ENCODE assay signal across 27 cellular contexts in the genomic region with DNA sequence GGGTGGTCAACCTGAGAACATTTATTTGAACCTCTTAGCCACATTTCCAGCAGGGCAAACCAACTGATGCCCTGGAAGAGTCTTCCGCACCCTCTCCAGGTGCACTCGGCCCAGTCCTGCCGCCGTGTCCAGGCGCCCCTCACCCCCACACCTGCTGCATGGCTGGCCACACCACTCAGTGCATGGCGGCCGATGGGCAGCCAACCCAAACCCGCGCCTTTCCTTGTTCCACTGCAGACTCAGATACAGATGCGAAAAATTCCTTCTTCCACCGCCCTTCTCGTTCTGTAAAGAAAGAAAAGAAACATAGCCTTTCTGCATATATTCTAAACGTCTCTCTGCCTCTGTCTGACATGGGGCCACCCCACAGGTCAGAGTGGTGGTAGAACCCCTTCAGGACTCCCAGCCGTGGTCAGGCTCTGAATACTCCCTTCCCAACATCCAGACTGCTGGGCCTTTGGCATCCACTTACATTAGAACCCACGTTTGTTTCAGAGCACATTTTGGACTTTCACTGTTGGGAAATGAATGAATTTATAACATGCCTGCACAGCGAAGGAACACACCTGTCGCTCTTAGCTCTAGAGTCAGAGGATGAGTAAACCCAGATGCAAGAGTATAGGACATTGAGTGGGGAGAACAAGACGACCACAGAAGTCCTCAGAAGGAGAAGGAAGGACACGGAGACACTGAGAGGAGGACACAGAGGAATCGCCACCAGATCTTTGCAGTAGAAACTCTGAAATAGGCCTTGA. TPM values are rescaled to one million over a fixed set of nuclear protein-coding genes. Genes with fewer than 3 reads are reported as not detected.
DNase-seq lines count a peak whose midpoint lies in the region; ATAC-seq, FAIRE-seq and TF ChIP-seq lines count a peak whose summit lies in the region.
"Had no signal": no experiment of that assay in that cellular context is flagged by ENCODE, and none has a peak within 500 bp of the region (broad histone marks: within the 10 kb centered on the region; RNA-seq: fewer than 3 reads in every experiment).

No MANE protein-coding gene starts in this region.

- no peak overlapping the region for H3K4me3 Mint-ChIP-seq in activated naive CD8-positive, alpha-beta T cell
- H3K4me3 Mint-ChIP-seq in activated naive CD8-positive, alpha-beta T cell treated with anti-CD3 and anti-CD28 coated beads for 36 hours, result no peak overlapping the region
- peak overlapping the region; percentile 44 for H3K4me3 Mint-ChIP-seq in nephron progenitor cell
- H3K4me3 Mint-ChIP-seq: endodermal cell; natural killer cell; T-helper 2 cell treated with Interferon-gamma antibody and Interleukin-4, amounts not matched to agents 5 μg/mL and 100 μg/mL, for 36 hours had no signal

- DNase-seq in activated naive CD8-positive, alpha-beta T cell treated with anti-CD3 and anti-CD28 coated beads for 36 hours, result no peak
- DNase-seq in bronchial epithelial cell (ENCODE audit: low read depth), result no peak
- DNase-seq in nephron progenitor cell, result no peak
- DNase-seq in kidney glomerular epithelial cell (lab: John Stamatoyannopoulos, UW), result no peak
- DNase-seq in MM.1S, result no peak
- DNase-seq: activated CD8-positive, alpha-beta memory T cell treated with anti-CD3 and anti-CD28 coated beads, Interleukin-2, amount 50 U/mL, for 4 hours; AML-193; colonic mucosa; endodermal cell; glutamatergic neuron; left cardiac atrium; mesendoderm; natural killer cell; NCI-H1417 treated with DMSO at 0.1 percent for 48 hours; NCI-H2107; NCI-H446 treated with DMSO at 0.1 percent for 48 hours had no signal

- H2AFZ ChIP-seq in MM.1S (ENCODE audit: low read length), result no peak overlapping the region
- H2AFZ ChIP-seq: parathyroid adenoma had no signal

- H3K79me2 ChIP-seq in MM.1S (ENCODE audit: low read length), result no peaks in the 10 kb centered on the region
- H3K79me2 ChIP-seq: parathyroid adenoma had no signal

- no peak for TF ChIP-seq CTCF in bronchial epithelial cell (IDR thresholded peaks at IDR 0.05; ENCODE audit: insufficient read depth, low read length, severe bottlenecking)
- TF ChIP-seq CTCF in nephron progenitor cell (IDR thresholded peaks at IDR 0.05), result no peak
- no peak for TF ChIP-seq CTCF in MM.1S (IDR thresholded peaks at IDR 0.05; ENCODE audit: low read length)

- H3K36me3 Mint-ChIP-seq in activated naive CD8-positive, alpha-beta T cell, result peaks cover 11% of the 10 kb centered on the region
- peaks cover 30% of the 10 kb centered on the region for H3K36me3 Mint-ChIP-seq in activated naive CD8-positive, alpha-beta T cell treated with anti-CD3 and anti-CD28 coated beads for 36 hours
- H3K36me3 Mint-ChIP-seq in nephron progenitor cell (ENCODE audit: low read depth), result no peaks in the 10 kb centered on the region
- H3K36me3 Mint-ChIP-seq: natural killer cell had no signal

- no peak overlapping the region for H3K27ac ChIP-seq in MM.1S (ENCODE audit: low read length)
- H3K27ac ChIP-seq: 22Rv1, colonic mucosa, parathyroid adenoma, SK-N-MC, suprapubic skin had no signal

- peaks cover 8% of the 10 kb centered on the region for H3K9me3 Mint-ChIP-seq in activated naive CD8-positive, alpha-beta T cell (ENCODE audit: low read depth)
- no peaks in the 10 kb centered on the region for H3K9me3 Mint-ChIP-seq in activated naive CD8-positive, alpha-beta T cell treated with anti-CD3 and anti-CD28 coated beads for 36 hours
- no peaks in the 10 kb centered on the region for H3K9me3 Mint-ChIP-seq in nephron progenitor cell
- H3K9me3 Mint-ChIP-seq: activated T-helper 2 cell treated with anti-CD3 and anti-CD28 coated beads, Interferon-gamma antibody, Interleukin-2, Interleukin-4, amounts not matched to agents 10 μg/mL and 5 μg/mL and 100 μg/mL, durations not matched to agents 14 hours and 24 hours and 36 hours; endodermal cell; natural killer cell; T-helper 2 cell treated with Interferon-gamma antibody and Interleukin-4, amounts not matched to agents 5 μg/mL and 100 μg/mL, for 36 hours had no signal

- peak overlapping the region; percentile 64 for H3K27ac Mint-ChIP-seq in activated naive CD8-positive, alpha-beta T cell
- no peak overlapping the region for H3K27ac Mint-ChIP-seq in activated naive CD8-positive, alpha-beta T cell treated with anti-CD3 and anti-CD28 coated beads for 36 hours
- H3K27ac Mint-ChIP-seq in nephron progenitor cell, result peak overlapping the region; percentile 98
- H3K27ac Mint-ChIP-seq: activated T-helper 2 cell treated with anti-CD3 and anti-CD28 coated beads, Interferon-gamma antibody, Interleukin-2, Interleukin-4, amounts not matched to agents 10 μg/mL and 5 μg/mL and 100 μg/mL, durations not matched to agents 14 hours and 24 hours and 36 hours; endodermal cell; natural killer cell; T-helper 2 cell treated with Interferon-gamma antibody and Interleukin-4, amounts not matched to agents 5 μg/mL and 100 μg/mL, for 36 hours had no signal

- no peak overlapping the region for H3K4me3 ChIP-seq in bronchial epithelial cell (ENCODE audit: low read depth, low read length)
- no peak overlapping the region for H3K4me3 ChIP-seq in MM.1S (ENCODE audit: low read length)
- H3K4me3 ChIP-seq: colonic mucosa, SK-N-MC, suprapubic skin had no signal

- no peaks in the 10 kb centered on the region for H3K9me2 ChIP-seq in MM.1S (replicated peaks; ENCODE audit: insufficient read depth, low read length)

- no peaks in the 10 kb centered on the region for H4K20me1 ChIP-seq in MM.1S (ENCODE audit: insufficient read depth, low read length)

- FAIRE-seq in bronchial epithelial cell (lab: Jason Lieb, UNC), result peak; percentile 28
- FAIRE-seq: GM19239 had no signal

- no peak overlapping the region for H3K4me2 ChIP-seq in MM.1S (ENCODE audit: low read depth, low read length)

- no peaks in the 10 kb centered on the region for H3K27me3 Mint-ChIP-seq in activated naive CD8-positive, alpha-beta T cell
- H3K27me3 Mint-ChIP-seq in activated naive CD8-positive, alpha-beta T cell treated with anti-CD3 and anti-CD28 coated beads for 36 hours, result no peaks in the 10 kb centered on the region
- H3K27me3 Mint-ChIP-seq in nephron progenitor cell (ENCODE audit: low read depth, poor library complexity), result peaks cover 13% of the 10 kb centered on the region

- no peaks in the 10 kb centered on the region for H3K4me1 ChIP-seq in MM.1S (ENCODE audit: low read length)
- H3K4me1 ChIP-seq: colonic mucosa had no signal

- H3K36me3 ChIP-seq in bronchial epithelial cell (ENCODE audit: control insufficient read depth, insufficient read depth, low read length) (no peaks in the 10 kb centered on the region), MM.1S (replicated peaks; ENCODE audit: insufficient read depth, low read length) (no peaks in the 10 kb centered on the region)
- H3K36me3 ChIP-seq: colonic mucosa, suprapubic skin had no signal

- no peaks in the 10 kb centered on the region for H3F3A ChIP-seq in MM.1S (ENCODE audit: insufficient read depth, low read length)

- peaks cover 35% of the 10 kb centered on the region for H3K4me1 Mint-ChIP-seq in activated naive CD8-positive, alpha-beta T cell (ENCODE audit: low read depth)
- peaks cover 23% of the 10 kb centered on the region for H3K4me1 Mint-ChIP-seq in activated naive CD8-positive, alpha-beta T cell treated with anti-CD3 and anti-CD28 coated beads for 36 hours
- H3K4me1 Mint-ChIP-seq in nephron progenitor cell, result peaks cover 100% of the 10 kb centered on the region

- no peaks in the 10 kb centered on the region for H3K9me3 ChIP-seq in MM.1S (replicated peaks; ENCODE audit: insufficient read depth, low read length)
- H3K9me3 ChIP-seq: colonic mucosa, suprapubic skin had no signal

- H3K27me3 ChIP-seq in bronchial epithelial cell (ENCODE audit: control insufficient read depth, insufficient read depth, low read length), result no peaks in the 10 kb centered on the region
- H3K27me3 ChIP-seq in MM.1S (replicated peaks; ENCODE audit: insufficient read depth, low read length), result no peaks in the 10 kb centered on the region
- H3K27me3 ChIP-seq: colonic mucosa, suprapubic skin had no signal

- ATAC-seq in HG02623 (IDR thresholded peaks at IDR 0.05; ENCODE audit: unreplicated experiment) (no peak), GM21390 (IDR thresholded peaks at IDR 0.05; ENCODE audit: unreplicated experiment) (no peak)
- ATAC-seq: natural killer cell, sciatic nerve had no signal

- H3K9ac ChIP-seq in MM.1S (ENCODE audit: low read length), result no peak overlapping the region
- H3K9ac ChIP-seq: parathyroid adenoma had no signal

RNA-seq across cellular contexts. Expression of a gene that starts 31.1 kb away (rescaled TPM):
- under 1 TPM; 0.26 to 0.27 TPM for total RNA-seq in activated naive CD8-positive, alpha-beta T cell treated with anti-CD3 and anti-CD28 coated beads for 36 hours
- total RNA-seq in bronchial epithelial cell, result 0.51 and 0.53 TPM in 2 replicates
